Comparison of ENCODE assay signal across 1 cellular context in the genomic region with DNA sequence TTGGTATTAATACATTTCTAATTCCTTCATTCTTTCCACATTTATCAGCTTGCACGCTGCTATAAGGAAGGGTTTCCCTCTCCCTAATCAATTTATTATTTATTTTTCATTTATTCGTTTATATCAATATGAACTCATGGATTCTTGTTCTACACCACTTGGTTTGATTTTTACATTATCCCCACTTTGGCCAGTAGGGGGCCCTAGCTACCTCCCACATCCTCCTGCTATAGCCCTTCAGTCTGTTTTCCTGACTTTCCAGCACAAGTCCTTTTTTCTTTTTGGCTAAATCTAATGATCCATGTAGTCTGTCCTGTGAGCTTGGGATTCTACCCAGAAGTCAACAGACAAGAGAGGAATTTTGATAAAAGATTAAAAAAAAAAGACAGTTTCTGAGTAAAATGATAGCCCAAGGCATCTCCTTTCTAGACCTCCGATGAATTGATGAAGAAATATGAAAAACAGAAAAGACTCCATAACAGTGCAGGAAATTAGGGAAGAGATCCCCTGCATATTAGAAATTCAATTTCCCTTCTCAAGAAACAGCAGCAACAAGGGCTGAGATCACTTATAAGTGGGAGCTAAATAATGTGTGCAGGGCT.
TF ChIP-seq lines count a peak whose summit lies in the region.

No MANE protein-coding gene starts in this region.

TF ChIP-seq in GM12878, 131 proteins besides CTCF, POLR2A, EP300 and RAD21 (continued from another document):
- TF ChIP-seq GABPA (IDR thresholded peaks at IDR 0.05; ENCODE audit: low read depth) (no peak), FOS (IDR thresholded peaks at IDR 0.05; ENCODE audit: borderline replicate concordance, extremely low read depth, insufficient read length) (no peak), CHD2 (IDR thresholded peaks at IDR 0.05; ENCODE audit: borderline replicate concordance, low read depth, low read length) (no peak), MTA2 (IDR thresholded peaks at IDR 0.05; ENCODE audit: low read depth) (no peak), FOXM1 (IDR thresholded peaks at IDR 0.05; ENCODE audit: low read depth, low read length) (no peak), IRF4 (IDR thresholded peaks at IDR 0.05; ENCODE audit: low read depth, low read length) (no peak), NR2C2 (IDR thresholded peaks at IDR 0.05; ENCODE audit: borderline replicate concordance, control insufficient read depth, insufficient read length, low read depth) (no peak)
- TF ChIP-seq, protein P1, sequence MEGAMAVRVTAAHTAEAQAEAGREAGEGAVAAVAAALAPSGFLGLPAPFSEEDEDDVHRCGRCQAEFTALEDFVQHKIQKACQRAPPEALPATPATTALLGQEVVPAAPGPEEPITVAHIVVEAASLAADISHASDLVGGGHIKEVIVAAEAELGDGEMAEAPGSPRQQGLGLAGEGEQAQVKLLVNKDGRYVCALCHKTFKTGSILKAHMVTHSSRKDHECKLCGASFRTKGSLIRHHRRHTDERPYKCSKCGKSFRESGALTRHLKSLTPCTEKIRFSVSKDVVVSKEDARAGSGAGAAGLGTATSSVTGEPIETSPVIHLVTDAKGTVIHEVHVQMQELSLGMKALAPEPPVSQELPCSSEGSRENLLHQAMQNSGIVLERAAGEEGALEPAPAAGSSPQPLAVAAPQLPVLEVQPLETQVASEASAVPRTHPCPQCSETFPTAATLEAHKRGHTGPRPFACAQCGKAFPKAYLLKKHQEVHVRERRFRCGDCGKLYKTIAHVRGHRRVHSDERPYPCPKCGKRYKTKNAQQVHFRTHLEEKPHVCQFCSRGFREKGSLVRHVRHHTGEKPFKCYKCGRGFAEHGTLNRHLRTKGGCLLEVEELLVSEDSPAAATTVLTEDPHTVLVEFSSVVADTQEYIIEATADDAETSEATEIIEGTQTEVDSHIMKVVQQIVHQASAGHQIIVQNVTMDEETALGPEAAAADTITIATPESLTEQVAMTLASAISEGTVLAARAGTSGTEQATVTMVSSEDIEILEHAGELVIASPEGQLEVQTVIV (IDR thresholded peaks at IDR 0.05; ENCODE audit: borderline replicate concordance, partially characterized antibody), result no peak
- TF ChIP-seq, protein P2, sequence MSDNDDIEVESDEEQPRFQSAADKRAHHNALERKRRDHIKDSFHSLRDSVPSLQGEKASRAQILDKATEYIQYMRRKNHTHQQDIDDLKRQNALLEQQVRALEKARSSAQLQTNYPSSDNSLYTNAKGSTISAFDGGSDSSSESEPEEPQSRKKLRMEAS (IDR thresholded peaks at IDR 0.05; ENCODE audit: low read depth, low read length), result no peak
